In genomic region chr18:76857476-76857875, GRCh38 we compare ENCODE assay signal across 26 cellular contexts. TPM values are rescaled to one million over a fixed set of nuclear protein-coding genes. Genes with fewer than 3 reads are reported as not detected.
DNase-seq lines count a peak whose midpoint lies in the region; ATAC-seq, FAIRE-seq and TF ChIP-seq lines count a peak whose summit lies in the region.
"Had no signal": no experiment of that assay in that cellular context is flagged by ENCODE, and none has a peak within 500 bp of the region (broad histone marks: within the 10 kb centered on the region; RNA-seq: fewer than 3 reads in every experiment).

No MANE protein-coding gene starts in this region.

- ATAC-seq in activated T-helper 17 cell treated with anti-CD3 and anti-CD28 coated beads, Interleukin-2, amount 50 U/mL, for 72 hours (replicated peaks) = no peak
- ATAC-seq in left lobe of liver = peak; percentile 96
- peak in 3 of 4 donors; percentile 34 to 63 (median 51) for ATAC-seq in pancreas
- no peak for ATAC-seq in HG02981 (IDR thresholded peaks at IDR 0.05; ENCODE audit: unreplicated experiment)
- ATAC-seq: CD8-positive, alpha-beta T cell; GM12878 had no signal

- DNase-seq in NCI-H2029 treated with DMSO at 0.1 percent for 48 hours (lab: John Stamatoyannopoulos, UW) = peak; percentile 9
- no peak for DNase-seq in NCI-H2029 (lab: John Stamatoyannopoulos, UW)
- DNase-seq in left lobe of liver (ENCODE audit: low spot score) = no peak
- DNase-seq in pancreas = no peak
- DNase-seq in NCI-H2107 (lab: John Stamatoyannopoulos, UW) = no peak
- no peak for DNase-seq in hypothalamus (lab: John Stamatoyannopoulos, UW)
- DNase-seq: AML-193; C1 segment of cervical spinal cord; CD8-positive, alpha-beta T cell; DND-41; GM23248; IMR-90; MV-4-11; NCI-H1694; NCI-H226; NCI-H524; NCI-H774; NK-92 treated with Interleukin-12 subunit alpha and Interleukin-12 subunit beta, amount 100 ng/mL, for 24 hours; SIG-M5; SK-N-SH had no signal

- FAIRE-seq in pancreas (lab: Jason Lieb, UNC) = no peak
- FAIRE-seq: GM12878, HTR-8/SVneo had no signal

- H3K9me3 ChIP-seq in pancreas = no peaks in the 10 kb centered on the region
- H3K9me3 ChIP-seq: HAP-1, SK-N-SH had no signal

- H3K9me3 Mint-ChIP-seq in activated T-helper 17 cell treated with anti-CD3 and anti-CD28 coated beads, Interleukin-2, amount 50 U/mL, for 72 hours = no peaks in the 10 kb centered on the region
- H3K9me3 Mint-ChIP-seq: CD8-positive, alpha-beta T cell had no signal

- H3K4me1 ChIP-seq in pancreas = no peaks in the 10 kb centered on the region
- H3K4me1 ChIP-seq: HAP-1 had no signal

- no peak for TF ChIP-seq CTCF in pancreas (IDR thresholded peaks at IDR 0.05)

- H3K36me3 ChIP-seq in pancreas = peaks cover 0 to 3% (median 0%) of the 10 kb centered on the region in 3 donors

- H3K27ac Mint-ChIP-seq in activated T-helper 17 cell treated with anti-CD3 and anti-CD28 coated beads, Interleukin-2, amount 50 U/mL, for 72 hours = peak overlapping the region; percentile 1
- H3K27ac Mint-ChIP-seq: CD8-positive, alpha-beta T cell had no signal

- H3K27me3 ChIP-seq in pancreas = no peaks in the 10 kb centered on the region

- H3K4me1 Mint-ChIP-seq in activated T-helper 17 cell treated with anti-CD3 and anti-CD28 coated beads, Interleukin-2, amount 50 U/mL, for 72 hours = peaks cover 22% of the 10 kb centered on the region

- intact Hi-C loops in pancreas (cut with DNase I) = no loop called here

- H3K4me3 Mint-ChIP-seq in activated T-helper 17 cell treated with anti-CD3 and anti-CD28 coated beads, Interleukin-2, amount 50 U/mL, for 72 hours = no peak overlapping the region
- H3K4me3 Mint-ChIP-seq: CD8-positive, alpha-beta T cell had no signal

- H3K27me3 Mint-ChIP-seq in activated T-helper 17 cell treated with anti-CD3 and anti-CD28 coated beads, Interleukin-2, amount 50 U/mL, for 72 hours = no peaks in the 10 kb centered on the region

- WGBS in pancreas, 2 donors = 48 to 52% methylated on average over 4 of the region's 4 CpGs

- H3K4me3 ChIP-seq in pancreas = no peak overlapping the region
- H3K4me3 ChIP-seq: GM12878, GM23248, HAP-1 had no signal

- peaks cover 72% of the 10 kb centered on the region for H3K36me3 Mint-ChIP-seq in activated T-helper 17 cell treated with anti-CD3 and anti-CD28 coated beads, Interleukin-2, amount 50 U/mL, for 72 hours (ENCODE audit: low read depth)

- no peak overlapping the region for H3K27ac ChIP-seq in pancreas
- H3K27ac ChIP-seq: 22Rv1, GM23248 had no signal

RNA-seq across cellular contexts. Expression of gene ZNF236, which starts 35.1 kb away (rescaled TPM):
- 10 to 100 TPM; 19.3 to 20.1 TPM for total RNA-seq in activated T-helper 17 cell treated with anti-CD3 and anti-CD28 coated beads, Interleukin-2, amount 50 U/mL, for 72 hours
- 6.2 TPM for total RNA-seq in left lobe of liver
- total RNA-seq in pancreas = 10 to 100 TPM in 1 of 6 donors, 1 to 10 TPM in 5; 6.1 to 13.3 (median 7.3) TPM
- 1 to 10 TPM; 2.6 to 4.7 TPM for polyA plus RNA-seq in pancreas

Comparison
In these comparisons a context has a peak if more than half of its experiments do, and no peak if none do; other contexts are left out.
1. ATAC-seq: peak in left lobe of liver (single experiment) and pancreas (3 of 4); none in activated T-helper 17 cell treated with anti-CD3 and anti-CD28 coated beads, Interleukin-2, amount 50 U/mL, for 72 hours (single experiment) and HG02981 (single experiment).